In genomic region chr14:22448905-22449611, GRCh38 we compare ENCODE assay signal across 10 cellular contexts.
DNase-seq lines count a peak whose midpoint lies in the region; ATAC-seq, FAIRE-seq and TF ChIP-seq lines count a peak whose summit lies in the region.
"Had no signal": no experiment of that assay in that cellular context is flagged by ENCODE, and none has a peak within 500 bp of the region (broad histone marks: within the 10 kb centered on the region; RNA-seq: fewer than 3 reads in every experiment).

No MANE protein-coding gene starts in this region.

- DNase-seq in GM23338 (ENCODE audit: low spot score), result no peak
- peak; percentile 56 for DNase-seq in M059J (ENCODE audit: low read depth)
- DNase-seq in nephron progenitor cell, result no peak
- no peak for DNase-seq in D721Med (ENCODE audit: insufficient read length, low spot score)
- DNase-seq in OCI-M2 (lab: John Stamatoyannopoulos, UW; ENCODE audit: unreplicated experiment), result no peak
- no peak for DNase-seq in activated CD4-positive, alpha-beta memory T cell treated with anti-CD3 and anti-CD28 coated beads for 36 hours
- DNase-seq in activated naive CD4-positive, alpha-beta T cell treated with anti-CD3 and anti-CD28 coated beads for 36 hours, result no peak
- DNase-seq: activated CD4-positive, alpha-beta T cell treated with anti-CD3 and anti-CD28 coated beads for 48 hours; NCI-H2081 treated with DMSO at 0.1 percent for 48 hours had no signal

- H3K79me2 ChIP-seq in GM23338 (replicated peaks; ENCODE audit: insufficient read depth), result no peaks in the 10 kb centered on the region

- peak overlapping the region; percentile 34; the same call in 1 of the 2 replicates for H2AFZ ChIP-seq in GM23338

- no peaks in the 10 kb centered on the region for H4K20me1 ChIP-seq in GM23338 (replicated peaks; ENCODE audit: insufficient read depth)

- CTCF ChIA-PET in activated CD4-positive, alpha-beta memory T cell treated with anti-CD3 and anti-CD28 coated beads for 36 hours (lab: Charles Lee), result no interaction called here
- CTCF ChIA-PET in activated naive CD4-positive, alpha-beta T cell treated with anti-CD3 and anti-CD28 coated beads for 36 hours (lab: Charles Lee), result no interaction called here

- peaks cover 2% of the 10 kb centered on the region for H3K27me3 Mint-ChIP-seq in GM23338 (ENCODE audit: insufficient read depth, low read depth, poor library complexity)
- peaks cover 11% of the 10 kb centered on the region for H3K27me3 Mint-ChIP-seq in nephron progenitor cell (ENCODE audit: low read depth, poor library complexity)
- H3K27me3 Mint-ChIP-seq in activated CD4-positive, alpha-beta memory T cell treated with anti-CD3 and anti-CD28 coated beads for 36 hours, result no peaks in the 10 kb centered on the region
- H3K27me3 Mint-ChIP-seq in activated naive CD4-positive, alpha-beta T cell treated with anti-CD3 and anti-CD28 coated beads for 36 hours (ENCODE audit: low read depth), result no peaks in the 10 kb centered on the region

- H3K4me1 Mint-ChIP-seq in GM23338, result peaks cover 10% of the 10 kb centered on the region
- H3K4me1 Mint-ChIP-seq in nephron progenitor cell, result peaks cover 12% of the 10 kb centered on the region
- no peaks in the 10 kb centered on the region for H3K4me1 Mint-ChIP-seq in activated CD4-positive, alpha-beta memory T cell treated with anti-CD3 and anti-CD28 coated beads for 36 hours (ENCODE audit: low read depth)
- H3K4me1 Mint-ChIP-seq in activated naive CD4-positive, alpha-beta T cell treated with anti-CD3 and anti-CD28 coated beads for 36 hours (ENCODE audit: low read depth), result no peaks in the 10 kb centered on the region

- H3K27ac Mint-ChIP-seq in GM23338, result no peak overlapping the region
- H3K27ac Mint-ChIP-seq in nephron progenitor cell, result peak overlapping the region; percentile 60
- no peak overlapping the region for H3K27ac Mint-ChIP-seq in activated CD4-positive, alpha-beta memory T cell treated with anti-CD3 and anti-CD28 coated beads for 36 hours
- H3K27ac Mint-ChIP-seq in activated naive CD4-positive, alpha-beta T cell treated with anti-CD3 and anti-CD28 coated beads for 36 hours, result no peak overlapping the region

- TF ChIP-seq CTCF in GM23338 (conservative IDR thresholded peaks at IDR 0.05; ENCODE audit: low read depth in 2 of 2) (no peak), nephron progenitor cell (IDR thresholded peaks at IDR 0.05) (no peak), D721Med (IDR thresholded peaks at IDR 0.05; ENCODE audit: insufficient read depth, missing control alignments) (no peak)

- intact Hi-C loops in activated CD4-positive, alpha-beta memory T cell treated with anti-CD3 and anti-CD28 coated beads for 36 hours (cut with micrococcal nuclease), result no loop called here
- intact Hi-C loops in activated naive CD4-positive, alpha-beta T cell treated with anti-CD3 and anti-CD28 coated beads for 36 hours (cut with micrococcal nuclease), result no loop called here

- H3K9me2 ChIP-seq in GM23338 (ENCODE audit: insufficient read depth), result 0 out of 2 replicates have a peak, but pooled peaks cover 5% of the 10 kb centered on the region

- H3K27ac ChIP-seq in GM23338 (ENCODE audit: low read depth), result no peak overlapping the region

- no peak overlapping the region for H3K4me2 ChIP-seq in GM23338

- H3K4me3 ChIP-seq in GM23338, result no peak overlapping the region

- H3K9me3 Mint-ChIP-seq in GM23338, result no peaks in the 10 kb centered on the region
- H3K9me3 Mint-ChIP-seq in nephron progenitor cell, result no peaks in the 10 kb centered on the region
- H3K9me3 Mint-ChIP-seq in activated CD4-positive, alpha-beta memory T cell treated with anti-CD3 and anti-CD28 coated beads for 36 hours, result no peaks in the 10 kb centered on the region
- H3K9me3 Mint-ChIP-seq in activated naive CD4-positive, alpha-beta T cell treated with anti-CD3 and anti-CD28 coated beads for 36 hours, result no peaks in the 10 kb centered on the region

- H3F3A ChIP-seq in GM23338 (replicated peaks; ENCODE audit: low read depth), result no peaks in the 10 kb centered on the region

- no peak overlapping the region for H3K4me3 Mint-ChIP-seq in GM23338
- H3K4me3 Mint-ChIP-seq in nephron progenitor cell, result no peak overlapping the region
- H3K4me3 Mint-ChIP-seq in activated CD4-positive, alpha-beta memory T cell treated with anti-CD3 and anti-CD28 coated beads for 36 hours, result no peak overlapping the region
- no peak overlapping the region for H3K4me3 Mint-ChIP-seq in activated naive CD4-positive, alpha-beta T cell treated with anti-CD3 and anti-CD28 coated beads for 36 hours

- H3K36me3 ChIP-seq in GM23338 (ENCODE audit: insufficient read depth), result no peaks in the 10 kb centered on the region

- no peaks in the 10 kb centered on the region for H3K27me3 ChIP-seq in GM23338 (ENCODE audit: insufficient read depth)

- no peaks in the 10 kb centered on the region for H3K36me3 Mint-ChIP-seq in GM23338 (ENCODE audit: low read depth)
- H3K36me3 Mint-ChIP-seq in nephron progenitor cell (ENCODE audit: low read depth), result no peaks in the 10 kb centered on the region
- H3K36me3 Mint-ChIP-seq in activated CD4-positive, alpha-beta memory T cell treated with anti-CD3 and anti-CD28 coated beads for 36 hours, result no peaks in the 10 kb centered on the region
- H3K36me3 Mint-ChIP-seq in activated naive CD4-positive, alpha-beta T cell treated with anti-CD3 and anti-CD28 coated beads for 36 hours (ENCODE audit: low read depth), result no peaks in the 10 kb centered on the region

- POLR2A ChIA-PET in activated CD4-positive, alpha-beta memory T cell treated with anti-CD3 and anti-CD28 coated beads for 36 hours (lab: Charles Lee), result no interaction called here

- no peak for FAIRE-seq in D721Med (lab: Jason Lieb, UNC)

- H3K4me1 ChIP-seq in GM23338 (ENCODE audit: insufficient read depth), result no peaks in the 10 kb centered on the region

- ATAC-seq in GM18517 (IDR thresholded peaks at IDR 0.05; ENCODE audit: unreplicated experiment), result peak; percentile 37
- ATAC-seq in GM23338, result no peak

TF ChIP-seq in GM23338, 12 proteins besides CTCF, POLR2A, EP300 and RAD21:
- TF ChIP-seq ZNF114 (CRISPR knock-in tag; IDR thresholded peaks at IDR 0.05) (no peak), JUNB (IDR thresholded peaks at IDR 0.05; ENCODE audit: unreplicated experiment) (no peak), NANOG (IDR thresholded peaks at IDR 0.05; ENCODE audit: borderline replicate concordance) (no peak), ZNF331 (CRISPR knock-in tag; IDR thresholded peaks at IDR 0.05; ENCODE audit: low read depth) (no peak), STAT1 (IDR thresholded peaks at IDR 0.05; ENCODE audit: unreplicated experiment) (no peak), EZH2 (IDR thresholded peaks at IDR 0.05; ENCODE audit: low read depth, unreplicated experiment) (no peak)
